Comparison of ENCODE assay signal across 8 cellular contexts in genomic region chr20:25987073-25987927, GRCh38.
A peak's percentile ranks its signal among the peaks of the same experiment; 100 is the strongest.
DNase-seq lines count a peak whose midpoint lies in the region; ATAC-seq and TF ChIP-seq lines count a peak whose summit lies in the region.

No MANE protein-coding gene starts in this region.

- DNase-seq in NCI-H526 treated with DMSO at 0.1 percent for 48 hours (lab: John Stamatoyannopoulos, UW) (peak; percentile 66), cardiac septum (ENCODE audit: low spot score) (peak; percentile 72), RKO (ENCODE audit: low spot score) (no peak), H4 (ENCODE audit: low spot score) (no peak)
- DNase-seq in activated T-helper 9 cell treated with anti-CD3 and anti-CD28 coated beads, Interleukin-2, amount 50 U/mL, for 16 hours (ENCODE audit: low read depth) = peak; percentile 12

- intact Hi-C loops in cardiac septum (cut with DNase I) = no loop called here

- H3K27ac ChIP-seq in skin epidermis = no peak overlapping the region

- peak; percentile 80 for ATAC-seq in HG02763 (IDR thresholded peaks at IDR 0.05; ENCODE audit: unreplicated experiment)

- peak overlapping the region; percentile 41 for H3K4me3 ChIP-seq in GM12875 (ENCODE audit: low read depth, low read length)
- H3K4me3 ChIP-seq in skin epidermis = peak overlapping the region in 6 of 7 experiments; percentile 3 to 23 (median 14)

- TF ChIP-seq CTCF in GM12875 (IDR thresholded peaks at IDR 0.05; ENCODE audit: borderline replicate concordance, insufficient read depth, low read depth, low read length) = peak; percentile 73

Comparison
In these comparisons a context has a peak if more than half of its experiments do, and no peak if none do; other contexts are left out.
1. DNase-seq: peak in NCI-H526 treated with DMSO at 0.1 percent for 48 hours (single experiment), activated T-helper 9 cell treated with anti-CD3 and anti-CD28 coated beads, Interleukin-2, amount 50 U/mL, for 16 hours (single experiment) and cardiac septum (single experiment); none in RKO (single experiment) and H4 (single experiment).